ENCODE assay signal across 6 cellular contexts in the genomic region with DNA sequence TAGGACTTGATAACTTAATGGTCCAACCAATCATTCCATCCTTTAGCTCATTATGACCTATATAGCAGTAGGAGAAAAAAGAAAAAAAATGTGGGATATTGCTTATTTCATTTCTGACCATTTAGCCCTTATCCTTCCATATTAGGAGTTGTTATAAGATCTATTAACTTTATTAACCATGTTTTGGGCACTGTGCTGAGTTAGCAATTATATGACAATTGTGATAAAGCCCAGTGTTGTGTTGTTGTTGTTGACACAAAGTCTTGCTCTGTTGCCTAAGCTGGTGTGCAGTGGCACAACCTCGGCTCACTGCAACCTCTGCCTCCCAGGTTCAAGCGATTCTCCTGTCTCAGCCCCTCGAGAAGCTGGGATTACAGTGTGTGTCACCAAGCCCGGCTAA.
"Had no signal": no experiment of that assay in that cellular context is flagged by ENCODE, and none has a peak within 500 bp of the region (broad histone marks: within the 10 kb centered on the region; RNA-seq: fewer than 3 reads in every experiment).

No MANE protein-coding gene starts in this region.

- FAIRE-seq: HTR-8/SVneo, K562 had no signal

- H3K4me3 ChIP-seq: K562 had no signal

- H3K27ac ChIP-seq: HL-60, KMS-11 had no signal

- H3K9ac ChIP-seq: KMS-11 had no signal

- H3K4me2 ChIP-seq: KMS-11 had no signal

- ATAC-seq: K562 had no signal

- DNase-seq: KBM-7, KG1 had no signal
